In genomic region chr20:59014680-59015389, GRCh38 we compare ENCODE assay signal across 1 cellular context.
A peak's percentile ranks its signal among the peaks of the same experiment; 100 is the strongest.
TF ChIP-seq lines count a peak whose summit lies in the region.

No MANE protein-coding gene starts in this region.

TF ChIP-seq in HepG2, 621 proteins besides CTCF, POLR2A, EP300 and RAD21 (continued from another document):
- TF ChIP-seq ELK4 (CRISPR knock-in tag; IDR thresholded peaks at IDR 0.05; ENCODE audit: borderline replicate concordance) (no peak), RFXANK (CRISPR knock-in tag; IDR thresholded peaks at IDR 0.05) (no peak), ZNF484 (CRISPR knock-in tag; IDR thresholded peaks at IDR 0.05; ENCODE audit: borderline replicate concordance, low read depth) (no peak), MEF2D (CRISPR knock-in tag; IDR thresholded peaks at IDR 0.05) (no peak), GABPB1 (CRISPR knock-in tag; IDR thresholded peaks at IDR 0.05) (no peak), MEIS1 (CRISPR knock-in tag; IDR thresholded peaks at IDR 0.05; ENCODE audit: borderline replicate concordance) (0 out of 2 replicates have a peak, but pooled peaks have one; percentile 64), MZF1 (CRISPR knock-in tag; IDR thresholded peaks at IDR 0.05; ENCODE audit: borderline replicate concordance) (0 out of 2 replicates have a peak, but pooled peaks have one; percentile 23), PHF21A (CRISPR knock-in tag; IDR thresholded peaks at IDR 0.05) (no peak), SMC3 (IDR thresholded peaks at IDR 0.05; ENCODE audit: low read length) (no peak), RFXAP (CRISPR knock-in tag; IDR thresholded peaks at IDR 0.05; ENCODE audit: borderline replicate concordance) (no peak), ZNF367 (CRISPR knock-in tag; IDR thresholded peaks at IDR 0.05; ENCODE audit: borderline replicate concordance) (no peak), ZNF619 (CRISPR knock-in tag; IDR thresholded peaks at IDR 0.05) (no peak), MAF1 (CRISPR knock-in tag; IDR thresholded peaks at IDR 0.05; ENCODE audit: borderline replicate concordance) (no peak), ZNF660 (CRISPR knock-in tag; IDR thresholded peaks at IDR 0.05; ENCODE audit: borderline replicate concordance, low read depth) (no peak), ZNF724P (CRISPR knock-in tag; IDR thresholded peaks at IDR 0.05; ENCODE audit: borderline replicate concordance) (peak; percentile 19; the same call in 1 of the 2 replicates), NR1H2 (CRISPR knock-in tag; IDR thresholded peaks at IDR 0.05; ENCODE audit: borderline replicate concordance, low read depth) (no peak), ZNF441 (CRISPR knock-in tag; IDR thresholded peaks at IDR 0.05; ENCODE audit: borderline replicate concordance) (no peak), ZNF513 (CRISPR knock-in tag; conservative IDR thresholded peaks at IDR 0.05) (no peak), ZBTB39 (CRISPR knock-in tag; IDR thresholded peaks at IDR 0.05) (no peak), ZNF740 (CRISPR knock-in tag; IDR thresholded peaks at IDR 0.05) (no peak), MATR3 (CRISPR knock-in tag; IDR thresholded peaks at IDR 0.05) (no peak), ZNF230 (CRISPR knock-in tag; IDR thresholded peaks at IDR 0.05) (0 out of 2 replicates have a peak, but pooled peaks have one; percentile 74), NKX3-1 (CRISPR knock-in tag; IDR thresholded peaks at IDR 0.05) (no peak), KMT2A (CRISPR knock-in tag; IDR thresholded peaks at IDR 0.05) (no peak), SMYD3 (CRISPR knock-in tag; IDR thresholded peaks at IDR 0.05) (no peak), ZNF749 (CRISPR knock-in tag; IDR thresholded peaks at IDR 0.05; ENCODE audit: borderline replicate concordance) (no peak), SP4 (CRISPR knock-in tag; IDR thresholded peaks at IDR 0.05) (no peak), FOXA1 (IDR thresholded peaks at IDR 0.05) (no peak), FOXA1 (CRISPR knock-in tag; IDR thresholded peaks at IDR 0.05) (no peak), ZNF572 (CRISPR knock-in tag; IDR thresholded peaks at IDR 0.05) (no peak)
